In genomic region chr10:43264324-43264986, GRCh38 we compare ENCODE assay signal across 27 cellular contexts. TPM values are rescaled to one million over a fixed set of nuclear protein-coding genes. Genes with fewer than 3 reads are reported as not detected.
A peak's percentile ranks its signal among the peaks of the same experiment; 100 is the strongest.
DNase-seq lines count a peak whose midpoint lies in the region; ATAC-seq, FAIRE-seq and TF ChIP-seq lines count a peak whose summit lies in the region.
"Had no signal": no experiment of that assay in that cellular context is flagged by ENCODE, and none has a peak within 500 bp of the region (broad histone marks: within the 10 kb centered on the region; RNA-seq: fewer than 3 reads in every experiment).

No MANE protein-coding gene starts in this region.

- no peaks in the 10 kb centered on the region for H3K9me3 Mint-ChIP-seq in CD4-positive, alpha-beta T cell
- peaks cover 6% of the 10 kb centered on the region for H3K9me3 Mint-ChIP-seq in glutamatergic neuron (ENCODE audit: unreplicated experiment)
- H3K9me3 Mint-ChIP-seq: CD8-positive, alpha-beta T cell; HFFc6; neural crest cell had no signal

- no peak for TF ChIP-seq CTCF in CD4-positive, alpha-beta T cell (IDR thresholded peaks at IDR 0.05)
- TF ChIP-seq CTCF in glutamatergic neuron (IDR thresholded peaks at IDR 0.05; ENCODE audit: partially characterized antibody, unreplicated experiment), result no peak

- peaks cover 45% of the 10 kb centered on the region for H3K27me3 Mint-ChIP-seq in CD4-positive, alpha-beta T cell
- peaks cover 19% of the 10 kb centered on the region for H3K27me3 Mint-ChIP-seq in glutamatergic neuron (ENCODE audit: unreplicated experiment)

- POLR2A ChIA-PET in CD4-positive, alpha-beta T cell (lab: Charles Lee), result no interaction called here

- 22 to 33% (median 30%) methylated on average over 6 to 7 of the region's 7 CpGs for WGBS in small intestine, 3 donors

- no peaks in the 10 kb centered on the region for H3K36me3 ChIP-seq in small intestine (ENCODE audit: control insufficient read depth in 2 of 2, insufficient read depth in 2 of 2, low read length in 2 of 2)

- H3K4me1 ChIP-seq in small intestine (ENCODE audit: control insufficient read depth in 2 of 2, insufficient read depth in 1 of 2, low read depth in 1 of 2, low read length in 1 of 2), result no peaks in the 10 kb centered on the region
- H3K4me1 ChIP-seq: psoas muscle had no signal

- no peak overlapping the region for H3K4me3 ChIP-seq in small intestine (ENCODE audit: low read depth in 1 of 2, low read length in 2 of 2)
- H3K4me3 ChIP-seq: psoas muscle had no signal

- ATAC-seq in CD4-positive, alpha-beta T cell (ENCODE audit: poor library complexity), result no peak
- ATAC-seq: CD8-positive, alpha-beta T cell; psoas muscle had no signal

- no peak overlapping the region for H3K27ac Mint-ChIP-seq in CD4-positive, alpha-beta T cell
- H3K27ac Mint-ChIP-seq in glutamatergic neuron (ENCODE audit: unreplicated experiment), result no peak overlapping the region
- H3K27ac Mint-ChIP-seq: CD8-positive, alpha-beta T cell; HFFc6; immature natural killer cell had no signal

- FAIRE-seq in small intestine (lab: Jason Lieb, UNC), result no peak
- FAIRE-seq: HTR-8/SVneo, TTC549 had no signal

- peak overlapping the region; percentile 25 for H3K4me3 Mint-ChIP-seq in CD4-positive, alpha-beta T cell
- no peak overlapping the region for H3K4me3 Mint-ChIP-seq in glutamatergic neuron (ENCODE audit: unreplicated experiment)
- H3K4me3 Mint-ChIP-seq: HFFc6, neural crest cell had no signal

- intact Hi-C loops in CD4-positive, alpha-beta T cell (cut with DNase I, micrococcal nuclease), result loop anchor here in 1 of 2 experiments (1.0 kb wide), 1 partner anchor 27 kb away; no protein-coding TSS in a partner anchor

- no peak overlapping the region for H3K27ac ChIP-seq in CD4-positive, alpha-beta T cell (ENCODE audit: low read depth, low read length)
- H3K27ac ChIP-seq in small intestine (ENCODE audit: low read depth in 1 of 2, low read length in 1 of 2), result no peak overlapping the region
- H3K27ac ChIP-seq: psoas muscle had no signal

- no peaks in the 10 kb centered on the region for H3K9me3 ChIP-seq in CD4-positive, alpha-beta T cell (ENCODE audit: control insufficient read depth, low read length)
- H3K9me3 ChIP-seq in small intestine (ENCODE audit: control insufficient read depth, low read depth), result no peaks in the 10 kb centered on the region
- H3K9me3 ChIP-seq: psoas muscle had no signal

- H3K27me3 ChIP-seq in CD4-positive, alpha-beta T cell (ENCODE audit: control insufficient read depth, insufficient read depth, low read length), result peaks cover 42% of the 10 kb centered on the region
- H3K27me3 ChIP-seq in small intestine (ENCODE audit: control insufficient read depth in 2 of 2, insufficient read depth in 2 of 2, low read length in 2 of 2), result peaks cover 19 to 21% of the 10 kb centered on the region in 2 donors

- peaks cover 5% of the 10 kb centered on the region for H3K4me1 Mint-ChIP-seq in CD4-positive, alpha-beta T cell (ENCODE audit: low read depth)
- H3K4me1 Mint-ChIP-seq in glutamatergic neuron (ENCODE audit: low read depth, unreplicated experiment), result peaks cover 9% of the 10 kb centered on the region

- CTCF ChIA-PET in CD4-positive, alpha-beta T cell (lab: Charles Lee), result interaction anchor here (2.7 kb wide), 1 partner anchor 83 kb away, joined by 14 read pairs; no protein-coding TSS in a partner anchor

- no peaks in the 10 kb centered on the region for H3K36me3 Mint-ChIP-seq in CD4-positive, alpha-beta T cell (ENCODE audit: low read depth)
- H3K36me3 Mint-ChIP-seq in glutamatergic neuron (ENCODE audit: unreplicated experiment), result no peaks in the 10 kb centered on the region
- H3K36me3 Mint-ChIP-seq: CD8-positive, alpha-beta T cell; immature natural killer cell had no signal

- DNase-seq in NCI-H1417 (lab: John Stamatoyannopoulos, UW) (peak; percentile 14 to 67 (median 22)), NCI-H1417 treated with DMSO at 0.1 percent for 48 hours (lab: John Stamatoyannopoulos, UW) (no peak), NCI-H524 (lab: John Stamatoyannopoulos, UW) (peak; percentile 64 to 79), iPS-NIHi7 (ENCODE audit: extremely low spot score) (peak; percentile 6), NOMO-1 treated with DMSO at 0.1 percent for 48 hours (lab: John Stamatoyannopoulos, UW; ENCODE audit: unreplicated experiment) (no peak), glutamatergic neuron (no peak), small intestine (no peak)
- DNase-seq in CD4-positive, alpha-beta T cell, result no peak
- DNase-seq: 8988T; activated CD4-positive, alpha-beta T cell treated with anti-CD3 and anti-CD28 coated beads for 1 hour; activated naive CD4-positive, alpha-beta T cell treated with anti-CD3 and anti-CD28 coated beads, Interleukin-2, amount 50 U/mL, for 16 hours; activated T-cell treated with anti-CD3 and anti-CD28 coated beads, Interleukin-2, amount 50 U/mL, for 48 hours; CD8-positive, alpha-beta T cell; GDM1; HFFc6; immature natural killer cell; MV-4-11; NCI-H2029 treated with DMSO at 0.1 percent for 48 hours; NCI-H510A treated with DMSO at 0.1 percent for 48 hours; OCI-M1; psoas muscle; SHP77; stimulated activated CD4-positive, alpha-beta T cell treated with anti-CD3 and anti-CD28 coated beads, Interleukin-1b, Interleukin-23, amount 100 ng/mL, for 48 hours; T-helper 1 cell had no signal

RNA-seq across cellular contexts. Expression of gene RASGEF1A, which starts 2.4 kb away (rescaled TPM):
- 1 to 10 TPM; 1.2 to 1.4 TPM for total RNA-seq in CD4-positive, alpha-beta T cell
- total RNA-seq in glutamatergic neuron (ENCODE audit: unreplicated experiment), result 5.7 TPM
- polyA plus RNA-seq in small intestine, result 1 to 10 TPM in 1 of 3 donors, under 1 TPM in 2; 0.27 to 1.8 (median 0.67) TPM
- total RNA-seq: HFFc6 had no signal

Comparison
In these comparisons a context has a peak if more than half of its experiments do, and no peak if none do; other contexts are left out.
1. DNase-seq: peak in NCI-H1417 (3 of 3), NCI-H524 (2 of 2) and iPS-NIHi7 (single experiment); none in NCI-H1417 treated with DMSO at 0.1 percent for 48 hours (single experiment), CD4-positive, alpha-beta T cell (0 of 10), NOMO-1 treated with DMSO at 0.1 percent for 48 hours (single experiment), glutamatergic neuron (single experiment) and small intestine (single experiment).